In the genomic region with DNA sequence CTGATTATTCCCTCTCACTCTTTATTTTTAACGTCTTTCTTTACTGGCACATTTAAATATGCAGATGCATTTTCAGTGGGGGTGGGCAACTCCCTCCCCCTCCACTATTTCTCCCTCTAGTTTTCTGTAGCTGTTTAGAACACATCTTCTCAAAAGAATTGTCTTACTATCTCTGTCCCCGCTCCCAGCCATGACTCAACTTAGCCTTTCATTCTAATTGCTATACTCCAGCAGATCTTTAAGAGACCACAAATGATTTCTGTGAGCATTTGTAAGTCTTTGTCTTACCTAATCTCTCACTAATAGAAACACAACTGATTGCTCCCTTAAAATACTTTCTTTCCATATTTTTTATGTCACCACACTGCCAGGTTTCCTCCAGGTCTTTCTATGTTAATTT, we compare ENCODE assay signal across 1 cellular context.
TF ChIP-seq lines count a peak whose summit lies in the region.

No MANE protein-coding gene starts in this region.

TF ChIP-seq in IMR-90, 13 proteins besides CTCF, POLR2A, EP300 and RAD21:
- no peak for TF ChIP-seq BHLHE40 (IDR thresholded peaks at IDR 0.05; ENCODE audit: low read depth, low read length)
- TF ChIP-seq, protein P1, sequence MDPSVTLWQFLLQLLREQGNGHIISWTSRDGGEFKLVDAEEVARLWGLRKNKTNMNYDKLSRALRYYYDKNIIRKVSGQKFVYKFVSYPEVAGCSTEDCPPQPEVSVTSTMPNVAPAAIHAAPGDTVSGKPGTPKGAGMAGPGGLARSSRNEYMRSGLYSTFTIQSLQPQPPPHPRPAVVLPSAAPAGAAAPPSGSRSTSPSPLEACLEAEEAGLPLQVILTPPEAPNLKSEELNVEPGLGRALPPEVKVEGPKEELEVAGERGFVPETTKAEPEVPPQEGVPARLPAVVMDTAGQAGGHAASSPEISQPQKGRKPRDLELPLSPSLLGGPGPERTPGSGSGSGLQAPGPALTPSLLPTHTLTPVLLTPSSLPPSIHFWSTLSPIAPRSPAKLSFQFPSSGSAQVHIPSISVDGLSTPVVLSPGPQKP (IDR thresholded peaks at IDR 0.05; ENCODE audit: borderline replicate concordance, low read depth, low read length): no peak
- no peak for TF ChIP-seq RCOR1 (IDR thresholded peaks at IDR 0.05; ENCODE audit: insufficient replicate concordance, low read length)
- no peak for TF ChIP-seq MAFK (IDR thresholded peaks at IDR 0.05; ENCODE audit: low read depth, low read length)
- no peak for TF ChIP-seq CEBPB (IDR thresholded peaks at IDR 0.05; ENCODE audit: low read depth, low read length)
- TF ChIP-seq CHD1 (IDR thresholded peaks at IDR 0.05; ENCODE audit: low read depth, low read length): no peak
- no peak for TF ChIP-seq MXI1 (IDR thresholded peaks at IDR 0.05; ENCODE audit: borderline replicate concordance, low read depth, low read length)
- TF ChIP-seq MAZ (IDR thresholded peaks at IDR 0.05; ENCODE audit: borderline replicate concordance, low read depth, low read length): no peak
